1 cellular context compared by ENCODE assay signal in genomic region chr7:150961510-150962284, GRCh38.
TF ChIP-seq lines count a peak whose summit lies in the region.

No MANE protein-coding gene starts in this region.

TF ChIP-seq in K562, 482 proteins besides CTCF, POLR2A, EP300 and RAD21 (continued from another document and continues in another):
- TF ChIP-seq CUX1 (CRISPR knock-in tag; IDR thresholded peaks at IDR 0.05): no peak
- no peak for TF ChIP-seq ZNF23 (CRISPR knock-in tag; IDR thresholded peaks at IDR 0.05)
- TF ChIP-seq SP1 (CRISPR knock-in tag; IDR thresholded peaks at IDR 0.05): no peak
- TF ChIP-seq PTRF (tag; IDR thresholded peaks at IDR 0.05): peak; percentile 51; the same call in 1 of the 2 replicates
- no peak for TF ChIP-seq MCM7 (IDR thresholded peaks at IDR 0.05)
- peak; percentile 49; the same call in 1 of the 2 replicates for TF ChIP-seq FOXP4 (CRISPR knock-in tag; IDR thresholded peaks at IDR 0.05; ENCODE audit: borderline replicate concordance)
- TF ChIP-seq FOXO4 (CRISPR knock-in tag; IDR thresholded peaks at IDR 0.05): 0 out of 2 replicates have a peak, but pooled peaks have one; percentile 16
- peak; percentile 59 for TF ChIP-seq ZNF239 (CRISPR knock-in tag; IDR thresholded peaks at IDR 0.05)
- TF ChIP-seq MCM5 (IDR thresholded peaks at IDR 0.05; ENCODE audit: low read depth): no peak
- no peak for TF ChIP-seq BDP1 (IDR thresholded peaks at IDR 0.05; ENCODE audit: insufficient read depth, insufficient read length)
- no peak for TF ChIP-seq TSC22D4 (tag; IDR thresholded peaks at IDR 0.05)
- TF ChIP-seq KDM5B (IDR thresholded peaks at IDR 0.05; ENCODE audit: insufficient replicate concordance, low read depth, low read length): no peak
- TF ChIP-seq CAMTA2 (CRISPR knock-in tag; conservative IDR thresholded peaks at IDR 0.05): no peak
- no peak for TF ChIP-seq FOXJ3 (CRISPR knock-in tag; IDR thresholded peaks at IDR 0.05)
- no peak for TF ChIP-seq TARDBP (IDR thresholded peaks at IDR 0.05)
- no peak for TF ChIP-seq PHF8 (IDR thresholded peaks at IDR 0.05; ENCODE audit: borderline replicate concordance, low read length)
- TF ChIP-seq PBX2 (CRISPR knock-in tag; IDR thresholded peaks at IDR 0.05; ENCODE audit: low read depth): no peak
- TF ChIP-seq PBX2 (tag; conservative IDR thresholded peaks at IDR 0.05; ENCODE audit: low read depth): no peak
- TF ChIP-seq ZBTB49 (CRISPR knock-in tag; IDR thresholded peaks at IDR 0.05; ENCODE audit: borderline replicate concordance): no peak
- TF ChIP-seq TCFL5 (CRISPR knock-in tag; conservative IDR thresholded peaks at IDR 0.05): no peak
- peak in 1 of 3 experiments; percentile 52; a peak in 2 of 6 replicates for TF ChIP-seq ZBTB11 (CRISPR knock-in tag; IDR thresholded peaks at IDR 0.05)
- no peak for TF ChIP-seq POLR2B (IDR thresholded peaks at IDR 0.05; ENCODE audit: low read depth, partially characterized antibody)
- no peak for TF ChIP-seq ZNF143 (CRISPR knock-in tag; IDR thresholded peaks at IDR 0.05)
- TF ChIP-seq ZNF561 (CRISPR knock-in tag; conservative IDR thresholded peaks at IDR 0.05): no peak
- no peak for TF ChIP-seq UBTF (IDR thresholded peaks at IDR 0.05; ENCODE audit: borderline replicate concordance in 1 of 2, low read depth in 2 of 2, low read length in 2 of 2)
- no peak for TF ChIP-seq HNRNPH1 (optimal IDR thresholded peaks at IDR 0.05; ENCODE audit: low read depth, low read length)
- no peak for TF ChIP-seq FOXK2 (conservative IDR thresholded peaks at IDR 0.05 in 1 of 2, IDR thresholded peaks at IDR 0.05 in 1 of 2; ENCODE audit: low read depth in 2 of 2)
- TF ChIP-seq TEAD2 (tag; IDR thresholded peaks at IDR 0.05): no peak
- no peak for TF ChIP-seq YY1 (IDR thresholded peaks at IDR 0.05; ENCODE audit: borderline replicate concordance in 1 of 3, control insufficient read depth in 1 of 3, extremely low read depth in 1 of 3, insufficient read depth in 3 of 3, insufficient read length in 1 of 3, insufficient replicate concordance in 2 of 3, low read depth in 1 of 3, low read length in 2 of 3)
- no peak; the same call in 1 of the 2 replicates for TF ChIP-seq HDGF (IDR thresholded peaks at IDR 0.05)
- TF ChIP-seq E2F5 (CRISPR knock-in tag; IDR thresholded peaks at IDR 0.05): peak; percentile 59; the same call in 1 of the 2 replicates
- no peak for TF ChIP-seq NCOA6 (IDR thresholded peaks at IDR 0.05)
